Comparison of ENCODE assay signal across 21 cellular contexts in genomic region chr17:67401106-67401505, GRCh38. TPM values are rescaled to one million over a fixed set of nuclear protein-coding genes. Genes with fewer than 3 reads are reported as not detected.
DNase-seq lines count a peak whose midpoint lies in the region; ATAC-seq and TF ChIP-seq lines count a peak whose summit lies in the region.
"Had no signal": no experiment of that assay in that cellular context is flagged by ENCODE, and none has a peak within 500 bp of the region (broad histone marks: within the 10 kb centered on the region; RNA-seq: fewer than 3 reads in every experiment).

No MANE protein-coding gene starts in this region.

- no TSS peak for BruUV-seq in A673 (replicated peaks; lab: Mats Ljungman, UMichigan)

- no peak overlapping the region for H3K4me2 ChIP-seq in neural progenitor cell

- H3K9ac ChIP-seq in neural progenitor cell, result no peak overlapping the region
- H3K9ac ChIP-seq: GM23248 had no signal

- ATAC-seq in activated CD8-positive, alpha-beta T cell treated with anti-CD3 and anti-CD28 coated beads for 36 hours, result no peak
- no peak for ATAC-seq in naive thymus-derived CD8-positive, alpha-beta T cell
- ATAC-seq: right cardiac atrium had no signal

- no peak overlapping the region for H2AFZ ChIP-seq in neural progenitor cell (replicated peaks)
- H2AFZ ChIP-seq: GM23248 had no signal

- intact Hi-C loops in A673 (cut with micrococcal nuclease; ENCODE audit: unreplicated experiment), result loop anchor here (5.0 kb wide), 1 partner anchor 41 kb away; no protein-coding TSS in a partner anchor
- intact Hi-C loops in activated CD8-positive, alpha-beta T cell treated with anti-CD3 and anti-CD28 coated beads for 36 hours (cut with micrococcal nuclease), result no loop called here

- H3K4me3 ChIP-seq in A673 (ENCODE audit: low read depth, low read length, poor library complexity, severe bottlenecking) (no peak overlapping the region), neural progenitor cell (no peak overlapping the region)
- H3K4me3 ChIP-seq: coronary artery, GM23248 had no signal

- no peaks in the 10 kb centered on the region for H4K20me1 ChIP-seq in neural progenitor cell (ENCODE audit: low read depth)

- H3K27me3 ChIP-seq in A673 (replicated peaks; ENCODE audit: insufficient read depth, low read depth, low read length, poor library complexity), result no peaks in the 10 kb centered on the region
- no peaks in the 10 kb centered on the region for H3K27me3 ChIP-seq in neural progenitor cell

- peaks cover 37% of the 10 kb centered on the region for H3K4me1 Mint-ChIP-seq in T-helper 1 cell treated with Interleukin-12 subunit alpha and Interleukin-12 subunit beta and Interleukin-4 antibody, amounts not matched to agents 30 μg/mL and 1 μg/mL, for 36 hours (ENCODE audit: low read depth)
- H3K4me1 Mint-ChIP-seq in activated CD8-positive, alpha-beta T cell treated with anti-CD3 and anti-CD28 coated beads for 36 hours (ENCODE audit: low read depth), result peaks cover 75% of the 10 kb centered on the region
- H3K4me1 Mint-ChIP-seq in naive thymus-derived CD8-positive, alpha-beta T cell, result peaks cover 29 to 81% (median 76%) of the 10 kb centered on the region in 4 donors
- H3K4me1 Mint-ChIP-seq in neural progenitor cell, result no peaks in the 10 kb centered on the region

- H3K9me3 Mint-ChIP-seq in T-helper 1 cell treated with Interleukin-12 subunit alpha and Interleukin-12 subunit beta and Interleukin-4 antibody, amounts not matched to agents 30 μg/mL and 1 μg/mL, for 36 hours, result no peaks in the 10 kb centered on the region
- H3K9me3 Mint-ChIP-seq in activated CD8-positive, alpha-beta T cell treated with anti-CD3 and anti-CD28 coated beads for 36 hours, result no peaks in the 10 kb centered on the region
- no peaks in the 10 kb centered on the region for H3K9me3 Mint-ChIP-seq in naive thymus-derived CD8-positive, alpha-beta T cell
- peaks cover 17% of the 10 kb centered on the region for H3K9me3 Mint-ChIP-seq in neural progenitor cell
- H3K9me3 Mint-ChIP-seq: activated CD4-positive, alpha-beta memory T cell treated with anti-CD3 and anti-CD28 coated beads, Interleukin-2, amount 10 ng/mL, durations not matched to agents 7 days and 5 days; type B pancreatic cell had no signal

- H3K79me2 ChIP-seq in neural progenitor cell (ENCODE audit: low read depth), result no peaks in the 10 kb centered on the region

- no peaks in the 10 kb centered on the region for H3F3A ChIP-seq in neural progenitor cell (ENCODE audit: low read depth)

- H3K36me3 ChIP-seq in A673 (ENCODE audit: insufficient read depth, low read length, poor library complexity, severe bottlenecking) (no peaks in the 10 kb centered on the region), neural progenitor cell (no peaks in the 10 kb centered on the region)

- POLR2A ChIA-PET in A673 (lab: Charles Lee; ENCODE audit: low non-redundant PET), result no interaction called here
- POLR2A ChIA-PET in activated CD8-positive, alpha-beta T cell treated with anti-CD3 and anti-CD28 coated beads for 36 hours (lab: Charles Lee), result interaction anchor here (1.1 to 1.4 kb wide), 3 partner anchors 24 to 77 kb away, joined by 3 to 4 read pairs (median 3); partner anchors contain the start of gene PITPNC1
- POLR2A ChIA-PET in naive thymus-derived CD8-positive, alpha-beta T cell (lab: Charles Lee), result interaction anchor here (1.0 to 3.4 kb wide), 9 partner anchors 11 to 74 kb away, joined by 3 to 25 read pairs (median 5); no protein-coding TSS in a partner anchor

- TF ChIP-seq CTCF in A673 (conservative IDR thresholded peaks at IDR 0.05; ENCODE audit: low read depth, low read length), result no peak
- no peak for TF ChIP-seq CTCF in activated CD8-positive, alpha-beta T cell treated with anti-CD3 and anti-CD28 coated beads for 36 hours (IDR thresholded peaks at IDR 0.05)
- TF ChIP-seq CTCF in neural progenitor cell (IDR thresholded peaks at IDR 0.05), result no peak

- H3K36me3 Mint-ChIP-seq in T-helper 1 cell treated with Interleukin-12 subunit alpha and Interleukin-12 subunit beta and Interleukin-4 antibody, amounts not matched to agents 30 μg/mL and 1 μg/mL, for 36 hours (ENCODE audit: low read depth), result peaks cover 4% of the 10 kb centered on the region
- H3K36me3 Mint-ChIP-seq in activated CD8-positive, alpha-beta T cell treated with anti-CD3 and anti-CD28 coated beads for 36 hours (ENCODE audit: low read depth), result peaks cover 30% of the 10 kb centered on the region
- peaks cover 5 to 15% (median 12%) of the 10 kb centered on the region in 3 donors for H3K36me3 Mint-ChIP-seq in naive thymus-derived CD8-positive, alpha-beta T cell
- H3K36me3 Mint-ChIP-seq in neural progenitor cell, result peaks cover 12% of the 10 kb centered on the region

- H3K9me3 ChIP-seq in A673 (ENCODE audit: low read depth, low read length, poor library complexity, severe bottlenecking) (no peaks in the 10 kb centered on the region), neural progenitor cell (ENCODE audit: low read depth) (no peaks in the 10 kb centered on the region)

- no peaks in the 10 kb centered on the region for H3K27me3 Mint-ChIP-seq in T-helper 1 cell treated with Interleukin-12 subunit alpha and Interleukin-12 subunit beta and Interleukin-4 antibody, amounts not matched to agents 30 μg/mL and 1 μg/mL, for 36 hours (ENCODE audit: low read depth)
- H3K27me3 Mint-ChIP-seq in activated CD8-positive, alpha-beta T cell treated with anti-CD3 and anti-CD28 coated beads for 36 hours, result no peaks in the 10 kb centered on the region
- H3K27me3 Mint-ChIP-seq in naive thymus-derived CD8-positive, alpha-beta T cell, result no peaks in the 10 kb centered on the region
- peaks cover 3% of the 10 kb centered on the region for H3K27me3 Mint-ChIP-seq in neural progenitor cell (ENCODE audit: insufficient read depth, low read depth)
- H3K27me3 Mint-ChIP-seq: activated CD4-positive, alpha-beta memory T cell treated with anti-CD3 and anti-CD28 coated beads, Interleukin-2, amount 10 ng/mL, durations not matched to agents 7 days and 5 days; B cell; type B pancreatic cell had no signal

- H3K4me1 ChIP-seq in A673 (ENCODE audit: insufficient read depth, low read length, poor library complexity, severe bottlenecking) (peaks cover 17% of the 10 kb centered on the region), neural progenitor cell (no peaks in the 10 kb centered on the region)

- H3K27ac ChIP-seq in A673 (ENCODE audit: low read depth, low read length, poor library complexity, severe bottlenecking) (peak overlapping the region; percentile 28), neural progenitor cell (no peak overlapping the region)
- H3K27ac ChIP-seq: coronary artery, GM23248, RWPE1 had no signal

- no peak for DNase-seq in T-helper 1 cell
- DNase-seq in A673 (ENCODE audit: low spot score), result no peak
- no peak for DNase-seq in activated CD8-positive, alpha-beta T cell treated with anti-CD3 and anti-CD28 coated beads for 36 hours
- no peak for DNase-seq in naive thymus-derived CD8-positive, alpha-beta T cell
- no peak for DNase-seq in NCI-H82 (lab: John Stamatoyannopoulos, UW)
- no peak for DNase-seq in neural progenitor cell (ENCODE audit: low spot score)
- DNase-seq in KBM-7, result no peak
- DNase-seq: 8988T; activated CD4-positive, alpha-beta memory T cell treated with anti-CD3 and anti-CD28 coated beads, Interleukin-2, amount 10 ng/mL, durations not matched to agents 7 days and 5 days; GM23248; head of caudate nucleus; NCI-H1092; NCI-H2081 treated with DMSO at 0.1 percent for 48 hours; NCI-H510A treated with DMSO at 0.1 percent for 48 hours; right cardiac atrium; stimulated activated naive CD4-positive, alpha-beta T cell treated with Interleukin-2 at 50 U/mL for 16 hours had no signal

- H3K27ac Mint-ChIP-seq in T-helper 1 cell treated with Interleukin-12 subunit alpha and Interleukin-12 subunit beta and Interleukin-4 antibody, amounts not matched to agents 30 μg/mL and 1 μg/mL, for 36 hours, result peak overlapping the region; percentile 20
- H3K27ac Mint-ChIP-seq in activated CD8-positive, alpha-beta T cell treated with anti-CD3 and anti-CD28 coated beads for 36 hours, result peak overlapping the region; percentile 90
- H3K27ac Mint-ChIP-seq in naive thymus-derived CD8-positive, alpha-beta T cell, result peak overlapping the region; percentile 90 to 100 (median 95)
- H3K27ac Mint-ChIP-seq in neural progenitor cell, result no peak overlapping the region
- H3K27ac Mint-ChIP-seq: activated CD4-positive, alpha-beta memory T cell treated with anti-CD3 and anti-CD28 coated beads, Interleukin-2, amount 10 ng/mL, durations not matched to agents 7 days and 5 days; B cell; type B pancreatic cell had no signal

- no peak overlapping the region for H3K4me3 Mint-ChIP-seq in T-helper 1 cell treated with Interleukin-12 subunit alpha and Interleukin-12 subunit beta and Interleukin-4 antibody, amounts not matched to agents 30 μg/mL and 1 μg/mL, for 36 hours
- H3K4me3 Mint-ChIP-seq in activated CD8-positive, alpha-beta T cell treated with anti-CD3 and anti-CD28 coated beads for 36 hours, result peak overlapping the region; percentile 54
- peak overlapping the region; percentile 28 to 88 (median 72) for H3K4me3 Mint-ChIP-seq in naive thymus-derived CD8-positive, alpha-beta T cell
- no peak overlapping the region for H3K4me3 Mint-ChIP-seq in neural progenitor cell
- H3K4me3 Mint-ChIP-seq: activated CD4-positive, alpha-beta memory T cell treated with anti-CD3 and anti-CD28 coated beads, Interleukin-2, amount 10 ng/mL, durations not matched to agents 7 days and 5 days; B cell; type B pancreatic cell had no signal

- CTCF ChIA-PET in A673 (lab: Charles Lee), result no interaction called here
- CTCF ChIA-PET in activated CD8-positive, alpha-beta T cell treated with anti-CD3 and anti-CD28 coated beads for 36 hours (lab: Charles Lee), result interaction anchor here (1.4 to 1.9 kb wide), 3 partner anchors 10 to 75 kb away, joined by 3 to 9 read pairs (median 4); no protein-coding TSS in a partner anchor

- in situ Hi-C loops in KBM-7 (cut with MboI; ENCODE audit: low pct_unique_long_range_greater_than_20kb, low sequenced_read_pairs), result no loop called here

RNA-seq across cellular contexts. Expression of gene PITPNC1, which starts 24.0 kb away (rescaled TPM):
- total RNA-seq in A673 (2021) (34.2 and 35.5 TPM in 2 replicates), neural progenitor cell (ENCODE audit: low replicate concordance) (8.1 and 10.4 TPM in 2 replicates)
- 10 to 100 TPM; 51.8 to 56.3 TPM for total RNA-seq in activated CD8-positive, alpha-beta T cell treated with anti-CD3 and anti-CD28 coated beads for 36 hours
- 100 to 1,000 TPM; 128 to 133 TPM for total RNA-seq in naive thymus-derived CD8-positive, alpha-beta T cell
- 100 to 1,000 TPM; 119 to 159 (median 125) TPM for polyA plus RNA-seq in naive thymus-derived CD8-positive, alpha-beta T cell

RNA-seq across cellular contexts. Expression of gene PSMD12, which starts 34.7 kb away (rescaled TPM):
- total RNA-seq in A673 (2021) (165 and 192 TPM in 2 replicates), neural progenitor cell (ENCODE audit: low replicate concordance) (26.7 and 39.7 TPM in 2 replicates)
- total RNA-seq in activated CD8-positive, alpha-beta T cell treated with anti-CD3 and anti-CD28 coated beads for 36 hours, result 10 to 100 TPM; 80.9 to 89.1 TPM
- total RNA-seq in naive thymus-derived CD8-positive, alpha-beta T cell, result 10 to 100 TPM; 44.6 to 45.4 TPM
- 10 to 100 TPM; 32.0 to 33.0 (median 32.5) TPM for polyA plus RNA-seq in naive thymus-derived CD8-positive, alpha-beta T cell

Comparison
In these comparisons a context has a peak if more than half of its experiments do, and no peak if none do; other contexts are left out.
1. H3K4me3 Mint-ChIP-seq: peak in activated CD8-positive, alpha-beta T cell treated with anti-CD3 and anti-CD28 coated beads for 36 hours (single experiment) and naive thymus-derived CD8-positive, alpha-beta T cell (10 of 10); none in T-helper 1 cell treated with Interleukin-12 subunit alpha and Interleukin-12 subunit beta and Interleukin-4 antibody, amounts not matched to agents 30 μg/mL and 1 μg/mL, for 36 hours (single experiment) and neural progenitor cell (single experiment).